1 cellular context compared by ENCODE assay signal in the genomic region with DNA sequence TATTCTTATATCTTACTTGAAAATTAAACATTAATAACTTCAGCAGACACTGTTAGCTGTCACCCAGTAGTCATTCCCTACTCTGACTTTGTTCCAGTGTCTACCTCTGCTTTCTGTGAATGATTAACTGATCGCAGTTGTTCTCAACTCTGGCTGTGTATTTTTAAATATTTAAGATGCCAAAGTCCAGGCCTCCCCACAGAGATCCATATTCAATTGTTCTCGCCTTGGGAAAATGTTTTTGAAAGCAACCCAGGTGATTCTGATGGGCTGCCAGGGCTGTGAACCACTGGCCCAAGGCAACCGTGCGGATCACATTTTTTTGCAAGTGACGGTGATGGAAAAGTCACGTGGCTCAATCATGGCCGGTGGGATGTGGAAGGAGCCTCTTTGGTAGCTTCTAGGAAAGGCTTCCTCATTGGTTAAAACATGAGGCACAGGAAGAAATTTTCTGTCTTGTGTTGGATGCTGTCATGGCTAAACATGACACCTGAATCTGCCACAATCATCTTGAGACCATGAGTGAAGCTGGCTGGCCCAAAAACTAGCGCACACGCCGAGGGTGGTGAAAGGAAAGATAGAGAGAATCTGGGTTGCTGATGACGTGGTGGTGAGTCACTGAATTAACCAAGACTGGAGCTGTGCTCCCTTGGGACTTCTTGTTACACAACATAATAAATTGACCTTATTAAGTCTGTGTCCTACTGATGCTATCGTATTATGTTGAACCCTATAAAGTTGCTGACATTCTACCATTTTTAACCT.
TF ChIP-seq lines count a peak whose summit lies in the region.

No MANE protein-coding gene starts in this region.

TF ChIP-seq in HEK293, 187 proteins besides CTCF, POLR2A, EP300 and RAD21 (continued from another document and continues in another):
- TF ChIP-seq, protein P1, sequence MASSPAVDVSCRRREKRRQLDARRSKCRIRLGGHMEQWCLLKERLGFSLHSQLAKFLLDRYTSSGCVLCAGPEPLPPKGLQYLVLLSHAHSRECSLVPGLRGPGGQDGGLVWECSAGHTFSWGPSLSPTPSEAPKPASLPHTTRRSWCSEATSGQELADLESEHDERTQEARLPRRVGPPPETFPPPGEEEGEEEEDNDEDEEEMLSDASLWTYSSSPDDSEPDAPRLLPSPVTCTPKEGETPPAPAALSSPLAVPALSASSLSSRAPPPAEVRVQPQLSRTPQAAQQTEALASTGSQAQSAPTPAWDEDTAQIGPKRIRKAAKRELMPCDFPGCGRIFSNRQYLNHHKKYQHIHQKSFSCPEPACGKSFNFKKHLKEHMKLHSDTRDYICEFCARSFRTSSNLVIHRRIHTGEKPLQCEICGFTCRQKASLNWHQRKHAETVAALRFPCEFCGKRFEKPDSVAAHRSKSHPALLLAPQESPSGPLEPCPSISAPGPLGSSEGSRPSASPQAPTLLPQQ (tag by site-specific recombination; IDR thresholded peaks at IDR 0.05), result peak; percentile 42; the same call in 1 of the 2 replicates
- TF ChIP-seq ZNF292 (tag by site-specific recombination; IDR thresholded peaks at IDR 0.05; ENCODE audit: borderline replicate concordance, low read depth) (no peak), KLF16 (tag by site-specific recombination; IDR thresholded peaks at IDR 0.05) (0 out of 2 replicates have a peak, but pooled peaks have one; percentile 26), ZNF23 (tag by site-specific recombination; IDR thresholded peaks at IDR 0.05; ENCODE audit: borderline replicate concordance) (no peak), ZFP69B (tag by site-specific recombination; IDR thresholded peaks at IDR 0.05) (peak; percentile 70), ZNF394 (tag by site-specific recombination; IDR thresholded peaks at IDR 0.05; ENCODE audit: borderline replicate concordance) (peak; percentile 45; the same call in 1 of the 2 replicates), ZNF660 (tag by site-specific recombination; IDR thresholded peaks at IDR 0.05) (peak; percentile 19; the same call in 1 of the 2 replicates), REPIN1 (tag by site-specific recombination; IDR thresholded peaks at IDR 0.05; ENCODE audit: low read depth) (no peak), ZNF266 (tag by site-specific recombination; IDR thresholded peaks at IDR 0.05; ENCODE audit: low read depth) (no peak), ZNF558 (tag by site-specific recombination; IDR thresholded peaks at IDR 0.05) (no peak), ZEB2 (tag by site-specific recombination; IDR thresholded peaks at IDR 0.05) (peak; percentile 63), ZBTB44 (tag by site-specific recombination; IDR thresholded peaks at IDR 0.05) (no peak), ZNF366 (tag by site-specific recombination; conservative IDR thresholded peaks at IDR 0.05) (peak; percentile 73), ZNF324 (tag by site-specific recombination; IDR thresholded peaks at IDR 0.05) (peak; percentile 72; the same call in 1 of the 2 replicates), ZNF560 (tag by site-specific recombination; IDR thresholded peaks at IDR 0.05; ENCODE audit: borderline replicate concordance) (no peak), ZNF629 (tag by site-specific recombination; IDR thresholded peaks at IDR 0.05) (peak; percentile 93), ZNF830 (tag by site-specific recombination; IDR thresholded peaks at IDR 0.05; ENCODE audit: low read depth) (no peak), GLIS1 (tag by site-specific recombination; IDR thresholded peaks at IDR 0.05) (no peak), ZBTB17 (tag by site-specific recombination; IDR thresholded peaks at IDR 0.05) (peak; percentile 59), ZNF221 (tag by site-specific recombination; IDR thresholded peaks at IDR 0.05; ENCODE audit: borderline replicate concordance) (no peak), PRDM10 (tag by site-specific recombination; IDR thresholded peaks at IDR 0.05) (0 out of 2 replicates have a peak, but pooled peaks have one; percentile 23), ZNF670 (tag by site-specific recombination; IDR thresholded peaks at IDR 0.05; ENCODE audit: low read depth) (no peak), PRDM1 (tag by site-specific recombination; IDR thresholded peaks at IDR 0.05) (peak; percentile 82), ZNF48 (tag by site-specific recombination; IDR thresholded peaks at IDR 0.05) (no peak), OSR2 (tag by site-specific recombination; IDR thresholded peaks at IDR 0.05) (peak; percentile 30; the same call in 1 of the 2 replicates), BCL6B (tag by site-specific recombination; IDR thresholded peaks at IDR 0.05) (no peak), ZNF600 (tag by site-specific recombination; IDR thresholded peaks at IDR 0.05) (peak; percentile 74), ZNF2 (tag by site-specific recombination; IDR thresholded peaks at IDR 0.05) (no peak), GLI4 (tag by site-specific recombination; IDR thresholded peaks at IDR 0.05) (no peak), TCF7L2 (IDR thresholded peaks at IDR 0.05; ENCODE audit: borderline replicate concordance, low read depth, low read length) (no peak), EGR2 (tag by site-specific recombination; IDR thresholded peaks at IDR 0.05; ENCODE audit: low read depth) (no peak), BCL11A (tag by site-specific recombination; IDR thresholded peaks at IDR 0.05; ENCODE audit: low read depth) (0 out of 2 replicates have a peak, but pooled peaks have one; percentile 48), ZNF639 (tag by site-specific recombination; IDR thresholded peaks at IDR 0.05) (peak; percentile 86; the same call in 1 of the 2 replicates), YY1 (tag by site-specific recombination; IDR thresholded peaks at IDR 0.05) (no peak), ZBTB21 (tag by site-specific recombination; IDR thresholded peaks at IDR 0.05) (peak; percentile 84)
- TF ChIP-seq, protein P2, sequence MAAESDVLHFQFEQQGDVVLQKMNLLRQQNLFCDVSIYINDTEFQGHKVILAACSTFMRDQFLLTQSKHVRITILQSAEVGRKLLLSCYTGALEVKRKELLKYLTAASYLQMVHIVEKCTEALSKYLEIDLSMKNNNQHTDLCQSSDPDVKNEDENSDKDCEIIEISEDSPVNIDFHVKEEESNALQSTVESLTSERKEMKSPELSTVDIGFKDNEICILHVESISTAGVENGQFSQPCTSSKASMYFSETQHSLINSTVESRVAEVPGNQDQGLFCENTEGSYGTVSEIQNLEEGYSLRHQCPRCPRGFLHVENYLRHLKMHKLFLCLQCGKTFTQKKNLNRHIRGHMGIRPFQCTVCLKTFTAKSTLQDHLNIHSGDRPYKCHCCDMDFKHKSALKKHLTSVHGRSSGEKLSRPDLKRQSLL (tag by site-specific recombination; IDR thresholded peaks at IDR 0.05), result no peak
- TF ChIP-seq, protein P3, sequence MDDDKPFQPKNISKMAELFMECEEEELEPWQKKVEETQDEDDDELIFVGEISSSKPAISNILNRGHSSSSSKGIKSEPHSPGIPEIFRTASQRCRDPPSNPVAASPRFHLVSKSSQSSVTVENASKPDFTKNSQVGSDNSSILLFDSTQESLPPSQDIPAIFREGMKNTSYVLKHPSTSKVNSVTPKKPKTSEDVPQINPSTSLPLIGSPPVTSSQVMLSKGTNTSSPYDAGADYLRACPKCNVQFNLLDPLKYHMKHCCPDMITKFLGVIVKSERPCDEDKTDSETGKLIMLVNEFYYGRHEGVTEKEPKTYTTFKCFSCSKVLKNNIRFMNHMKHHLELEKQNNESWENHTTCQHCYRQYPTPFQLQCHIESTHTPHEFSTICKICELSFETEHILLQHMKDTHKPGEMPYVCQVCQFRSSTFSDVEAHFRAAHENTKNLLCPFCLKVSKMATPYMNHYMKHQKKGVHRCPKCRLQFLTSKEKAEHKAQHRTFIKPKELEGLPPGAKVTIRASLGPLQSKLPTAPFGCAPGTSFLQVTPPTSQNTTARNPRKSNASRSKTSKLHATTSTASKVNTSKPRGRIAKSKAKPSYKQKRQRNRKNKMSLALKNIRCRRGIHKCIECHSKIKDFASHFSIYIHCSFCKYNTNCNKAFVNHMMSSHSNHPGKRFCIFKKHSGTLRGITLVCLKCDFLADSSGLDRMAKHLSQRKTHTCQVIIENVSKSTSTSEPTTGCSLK (tag by site-specific recombination; IDR thresholded peaks at IDR 0.05), result no peak
- TF ChIP-seq, protein P4, sequence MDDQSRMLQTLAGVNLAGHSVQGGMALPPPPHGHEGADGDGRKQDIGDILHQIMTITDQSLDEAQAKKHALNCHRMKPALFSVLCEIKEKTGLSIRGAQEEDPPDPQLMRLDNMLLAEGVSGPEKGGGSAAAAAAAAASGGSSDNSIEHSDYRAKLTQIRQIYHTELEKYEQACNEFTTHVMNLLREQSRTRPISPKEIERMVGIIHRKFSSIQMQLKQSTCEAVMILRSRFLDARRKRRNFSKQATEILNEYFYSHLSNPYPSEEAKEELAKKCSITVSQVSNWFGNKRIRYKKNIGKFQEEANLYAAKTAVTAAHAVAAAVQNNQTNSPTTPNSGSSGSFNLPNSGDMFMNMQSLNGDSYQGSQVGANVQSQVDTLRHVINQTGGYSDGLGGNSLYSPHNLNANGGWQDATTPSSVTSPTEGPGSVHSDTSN (CRISPR knock-in tag; IDR thresholded peaks at IDR 0.05), result no peak
- TF ChIP-seq, protein P5, sequence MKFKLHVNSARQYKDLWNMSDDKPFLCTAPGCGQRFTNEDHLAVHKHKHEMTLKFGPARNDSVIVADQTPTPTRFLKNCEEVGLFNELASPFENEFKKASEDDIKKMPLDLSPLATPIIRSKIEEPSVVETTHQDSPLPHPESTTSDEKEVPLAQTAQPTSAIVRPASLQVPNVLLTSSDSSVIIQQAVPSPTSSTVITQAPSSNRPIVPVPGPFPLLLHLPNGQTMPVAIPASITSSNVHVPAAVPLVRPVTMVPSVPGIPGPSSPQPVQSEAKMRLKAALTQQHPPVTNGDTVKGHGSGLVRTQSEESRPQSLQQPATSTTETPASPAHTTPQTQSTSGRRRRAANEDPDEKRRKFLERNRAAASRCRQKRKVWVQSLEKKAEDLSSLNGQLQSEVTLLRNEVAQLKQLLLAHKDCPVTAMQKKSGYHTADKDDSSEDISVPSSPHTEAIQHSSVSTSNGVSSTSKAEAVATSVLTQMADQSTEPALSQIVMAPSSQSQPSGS (tag by site-specific recombination; IDR thresholded peaks at IDR 0.05; ENCODE audit: low read depth), result peak; percentile 58; the same call in 1 of the 2 replicates
